Comparison of ENCODE assay signal across 1 cellular context in genomic region chr10:114256822-114257221, GRCh38.
TF ChIP-seq lines count a peak whose summit lies in the region.

No MANE protein-coding gene starts in this region.

TF ChIP-seq in GM23338, 12 proteins besides CTCF, POLR2A, EP300 and RAD21 (continued from another document):
- TF ChIP-seq REST (IDR thresholded peaks at IDR 0.05; ENCODE audit: unreplicated experiment) = no peak
- no peak for TF ChIP-seq ZNF114 (CRISPR knock-in tag; IDR thresholded peaks at IDR 0.05)
- no peak for TF ChIP-seq NANOG (IDR thresholded peaks at IDR 0.05; ENCODE audit: borderline replicate concordance)
- TF ChIP-seq ETS1 (IDR thresholded peaks at IDR 0.05) = no peak
- TF ChIP-seq EZH2phosphoT487 (IDR thresholded peaks at IDR 0.05; ENCODE audit: unreplicated experiment) = no peak
- TF ChIP-seq EZH2 (IDR thresholded peaks at IDR 0.05; ENCODE audit: low read depth, unreplicated experiment) = no peak
- TF ChIP-seq JUNB (IDR thresholded peaks at IDR 0.05; ENCODE audit: unreplicated experiment) = no peak
